Comparison of ENCODE assay signal across 1 cellular context in genomic region chr20:51800132-51800721, GRCh38.
TF ChIP-seq lines count a peak whose summit lies in the region.

No MANE protein-coding gene starts in this region.

TF ChIP-seq in HEK293, 187 proteins besides CTCF, POLR2A, EP300 and RAD21 (continued from another document):
- TF ChIP-seq EGR2 (tag by site-specific recombination; IDR thresholded peaks at IDR 0.05; ENCODE audit: low read depth) (0 out of 2 replicates have a peak, but pooled peaks have one; percentile 7), ZNF146 (tag by site-specific recombination; IDR thresholded peaks at IDR 0.05) (no peak), ZNF624 (tag by site-specific recombination; IDR thresholded peaks at IDR 0.05) (no peak), ZNF561 (tag by site-specific recombination; IDR thresholded peaks at IDR 0.05; ENCODE audit: borderline replicate concordance) (no peak), ZNF530 (tag by site-specific recombination; IDR thresholded peaks at IDR 0.05; ENCODE audit: low read depth) (no peak), ZFHX2 (tag by site-specific recombination; conservative IDR thresholded peaks at IDR 0.05) (no peak), ZNF626 (tag by site-specific recombination; IDR thresholded peaks at IDR 0.05) (no peak), PATZ1 (tag by site-specific recombination; IDR thresholded peaks at IDR 0.05) (peak; percentile 44; the same call in 1 of the 2 replicates), SP3 (tag by site-specific recombination; IDR thresholded peaks at IDR 0.05) (peak; percentile 36)
